9 cellular contexts compared by ENCODE assay signal in the genomic region with DNA sequence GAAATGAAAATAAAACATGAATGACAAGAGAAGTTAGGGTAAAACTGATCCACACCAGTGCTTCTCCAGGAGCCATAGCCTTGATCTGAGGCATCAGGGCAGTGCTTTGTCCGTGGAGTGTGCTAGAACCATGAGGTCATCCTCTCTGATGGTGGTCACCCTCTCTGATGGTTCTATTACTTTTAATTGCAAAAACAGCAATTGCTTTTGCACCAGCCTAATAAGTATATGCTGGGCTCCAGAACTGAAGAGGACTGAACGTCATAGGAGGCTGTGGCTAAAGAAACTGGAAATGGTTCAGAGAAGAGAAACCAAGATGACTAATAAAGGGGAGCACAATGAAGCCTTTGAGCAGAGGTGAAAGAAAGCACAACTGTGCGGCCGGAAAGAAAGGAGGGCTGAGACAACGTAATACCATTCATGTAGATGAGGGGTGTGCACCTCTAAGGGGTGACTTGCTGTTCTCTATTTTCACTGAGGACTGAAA. TPM values are rescaled to one million over a fixed set of nuclear protein-coding genes. Genes with fewer than 3 reads are reported as not detected.
DNase-seq lines count a peak whose midpoint lies in the region; ATAC-seq and TF ChIP-seq lines count a peak whose summit lies in the region.
"Had no signal": no experiment of that assay in that cellular context is flagged by ENCODE, and none has a peak within 500 bp of the region (broad histone marks: within the 10 kb centered on the region; RNA-seq: fewer than 3 reads in every experiment).

No MANE protein-coding gene starts in this region.

- no peaks in the 10 kb centered on the region for H3K9me3 Mint-ChIP-seq in activated CD4-positive, alpha-beta T cell treated with anti-CD3 and anti-CD28 coated beads, Interleukin-2, amount 10 ng/mL, durations not matched to agents 7 days and 5 days
- no peaks in the 10 kb centered on the region for H3K9me3 Mint-ChIP-seq in osteocyte (ENCODE audit: unreplicated experiment)

- H3K4me1 ChIP-seq in left ventricle myocardium inferior = peaks cover 9% of the 10 kb centered on the region

- POLR2A ChIA-PET in activated CD4-positive, alpha-beta T cell treated with anti-CD3 and anti-CD28 coated beads, Interleukin-2, amount 10 ng/mL, durations not matched to agents 7 days and 5 days (lab: Charles Lee) = no interaction called here

- intact Hi-C loops in left ventricle myocardium superior (cut with micrococcal nuclease) = no loop called here
- intact Hi-C loops in left ventricle myocardium inferior (cut with micrococcal nuclease) = no loop called here

- no peak overlapping the region for H3K27ac ChIP-seq in left ventricle myocardium inferior (replicated peaks)
- H3K27ac ChIP-seq: BLaER1 treated with 17β-estradiol and CSF1 and Interleukin-3, amounts not matched to agents 10 nM and 100 nM had no signal

- no peak overlapping the region for H3K27ac Mint-ChIP-seq in activated CD4-positive, alpha-beta T cell treated with anti-CD3 and anti-CD28 coated beads, Interleukin-2, amount 10 ng/mL, durations not matched to agents 7 days and 5 days
- H3K27ac Mint-ChIP-seq in osteocyte (ENCODE audit: unreplicated experiment) = no peak overlapping the region

- H3K27me3 ChIP-seq in left ventricle myocardium inferior (ENCODE audit: low read depth) = peaks cover under 1% of the 10 kb centered on the region
- H3K27me3 ChIP-seq: BLaER1 treated with 17β-estradiol and CSF1 and Interleukin-3, amounts not matched to agents 10 nM and 100 nM had no signal

- no peaks in the 10 kb centered on the region for H3K36me3 Mint-ChIP-seq in activated CD4-positive, alpha-beta T cell treated with anti-CD3 and anti-CD28 coated beads, Interleukin-2, amount 10 ng/mL, durations not matched to agents 7 days and 5 days (ENCODE audit: low read depth)
- no peaks in the 10 kb centered on the region for H3K36me3 Mint-ChIP-seq in osteocyte (ENCODE audit: unreplicated experiment)

- CTCF ChIA-PET in activated CD4-positive, alpha-beta T cell treated with anti-CD3 and anti-CD28 coated beads, Interleukin-2, amount 10 ng/mL, durations not matched to agents 7 days and 5 days (lab: Charles Lee) = interaction anchor here (1.4 kb wide), 1 partner anchor 21 kb away, joined by 3 read pairs; no protein-coding TSS in a partner anchor

- no peak overlapping the region for H3K4me3 Mint-ChIP-seq in activated CD4-positive, alpha-beta T cell treated with anti-CD3 and anti-CD28 coated beads, Interleukin-2, amount 10 ng/mL, durations not matched to agents 7 days and 5 days
- H3K4me3 Mint-ChIP-seq in osteocyte (ENCODE audit: unreplicated experiment) = no peak overlapping the region

- TF ChIP-seq CTCF in left ventricle myocardium inferior (IDR thresholded peaks at IDR 0.05; ENCODE audit: borderline replicate concordance) = no peak
- TF ChIP-seq CTCF in fibroblast of the aortic adventitia (IDR thresholded peaks at IDR 0.05; ENCODE audit: insufficient read depth, low read length) = no peak
- TF ChIP-seq CTCF in osteocyte (IDR thresholded peaks at IDR 0.05) = no peak

- H3K4me1 Mint-ChIP-seq in activated CD4-positive, alpha-beta T cell treated with anti-CD3 and anti-CD28 coated beads, Interleukin-2, amount 10 ng/mL, durations not matched to agents 7 days and 5 days = peaks cover 19% of the 10 kb centered on the region
- peaks cover 3% of the 10 kb centered on the region for H3K4me1 Mint-ChIP-seq in osteocyte (ENCODE audit: unreplicated experiment)

- ATAC-seq in left ventricle myocardium superior = peak; percentile 48
- peak; percentile 97 for ATAC-seq in HG03342 (IDR thresholded peaks at IDR 0.05; ENCODE audit: unreplicated experiment)

- DNase-seq in left ventricle myocardium superior = no peak
- no peak for DNase-seq in left ventricle myocardium inferior
- peak; percentile 46 for DNase-seq in activated CD4-positive, alpha-beta T cell treated with anti-CD3 and anti-CD28 coated beads, Interleukin-2, amount 10 ng/mL, durations not matched to agents 7 days and 5 days
- DNase-seq in fibroblast of the aortic adventitia (ENCODE audit: low read depth) = peak; percentile 38
- peak; percentile 16 for DNase-seq in stimulated activated CD8-positive, alpha-beta memory T cell treated with anti-CD3 and anti-CD28 coated beads, Interleukin-12 subunit alpha, Interleukin-12 subunit beta, amount 100 ng/mL, for 1 hour (ENCODE audit: low read depth)
- DNase-seq in osteocyte (ENCODE audit: extremely low spot score, unreplicated experiment) = no peak
- no peak for DNase-seq in NCI-H226

- no peaks in the 10 kb centered on the region for H3K9me3 ChIP-seq in left ventricle myocardium inferior (replicated peaks)

- no peak overlapping the region for H3K4me3 ChIP-seq in left ventricle myocardium inferior
- no peak overlapping the region for H3K4me3 ChIP-seq in fibroblast of the aortic adventitia (ENCODE audit: low read depth, low read length)
- H3K4me3 ChIP-seq: BLaER1 treated with 17β-estradiol and CSF1 and Interleukin-3, amounts not matched to agents 10 nM and 100 nM had no signal

- H3K27me3 Mint-ChIP-seq in activated CD4-positive, alpha-beta T cell treated with anti-CD3 and anti-CD28 coated beads, Interleukin-2, amount 10 ng/mL, durations not matched to agents 7 days and 5 days = peaks cover 11% of the 10 kb centered on the region
- peaks cover 47% of the 10 kb centered on the region for H3K27me3 Mint-ChIP-seq in osteocyte (ENCODE audit: unreplicated experiment)

- no peaks in the 10 kb centered on the region for H3K36me3 ChIP-seq in left ventricle myocardium inferior
- H3K36me3 ChIP-seq: BLaER1 treated with 17β-estradiol and CSF1 and Interleukin-3, amounts not matched to agents 10 nM and 100 nM had no signal

RNA-seq across cellular contexts. Expression of gene TMEM154, which starts 17.0 kb away (rescaled TPM):
- 3.3 TPM for total RNA-seq in left ventricle myocardium superior
- total RNA-seq in left ventricle myocardium inferior = 1.4 TPM
- 10 to 100 TPM; 28.4 to 38.1 TPM for total RNA-seq in activated CD4-positive, alpha-beta T cell treated with anti-CD3 and anti-CD28 coated beads, Interleukin-2, amount 10 ng/mL, durations not matched to agents 7 days and 5 days
- 5.5 and 15.5 TPM in 2 replicates for total RNA-seq in fibroblast of the aortic adventitia (ENCODE audit: low replicate concordance)
- 0.60 and 1.4 TPM in 2 replicates for total RNA-seq in osteocyte

Comparison
In these comparisons a context has a peak if more than half of its experiments do, and no peak if none do; other contexts are left out.
1. DNase-seq: peak in activated CD4-positive, alpha-beta T cell treated with anti-CD3 and anti-CD28 coated beads, Interleukin-2, amount 10 ng/mL, durations not matched to agents 7 days and 5 days (single experiment), fibroblast of the aortic adventitia (single experiment) and stimulated activated CD8-positive, alpha-beta memory T cell treated with anti-CD3 and anti-CD28 coated beads, Interleukin-12 subunit alpha, Interleukin-12 subunit beta, amount 100 ng/mL, for 1 hour (single experiment); none in left ventricle myocardium superior (single experiment), left ventricle myocardium inferior (single experiment), osteocyte (single experiment) and NCI-H226 (single experiment).